Comparison of ENCODE assay signal across 8 cellular contexts in the genomic region with DNA sequence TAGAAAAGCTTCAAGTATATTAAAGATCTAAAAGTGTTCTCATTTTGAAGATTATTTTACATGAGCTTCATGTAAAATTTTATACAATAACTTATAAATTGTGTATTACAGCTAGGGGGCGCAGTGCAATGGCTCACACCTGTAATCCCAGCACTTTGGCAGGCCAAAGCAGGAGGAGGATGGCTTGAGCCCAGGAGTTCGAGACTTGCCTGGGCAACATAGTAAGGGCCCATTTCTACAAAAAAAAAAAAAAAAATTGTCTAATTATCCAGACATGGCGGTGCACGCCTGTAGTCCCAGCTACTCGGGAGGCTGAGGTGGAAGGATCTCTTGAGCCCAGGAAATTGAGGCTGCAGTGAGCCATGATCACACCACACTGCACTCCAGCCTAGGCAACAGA. TPM values are rescaled to one million over a fixed set of nuclear protein-coding genes. Genes with fewer than 3 reads are reported as not detected.
DNase-seq lines count a peak whose midpoint lies in the region; ATAC-seq and TF ChIP-seq lines count a peak whose summit lies in the region.

No MANE protein-coding gene starts in this region.

- peak; percentile 62 for TF ChIP-seq CTCF in GM13977 (IDR thresholded peaks at IDR 0.05; ENCODE audit: extremely low read depth, insufficient read depth, missing control alignments)
- TF ChIP-seq CTCF in MCF 10A (IDR thresholded peaks at IDR 0.05; ENCODE audit: unreplicated experiment), result peak; percentile 31
- TF ChIP-seq CTCF in type B pancreatic cell (conservative IDR thresholded peaks at IDR 0.05), result peak; percentile 80

- CTCF ChIA-PET in MCF 10A (lab: Yijun Ruan, JAX), result interaction anchor here (0.6 to 2.9 kb wide), 18 partner anchors 9 to 1990 kb away, joined by 3 to 21 read pairs (median 4); no protein-coding TSS in a partner anchor

- H3K9me3 Mint-ChIP-seq in MCF 10A (ENCODE audit: unreplicated experiment) (no peaks in the 10 kb centered on the region), memory B cell (no peaks in the 10 kb centered on the region), type B pancreatic cell (no peaks in the 10 kb centered on the region)

- DNase-seq in AML-193 (lab: John Stamatoyannopoulos, UW), result peak; percentile 32 to 38
- no peak for DNase-seq in GM13977 (ENCODE audit: low spot score)
- DNase-seq in SK-N-DZ (ENCODE audit: low spot score), result peak; percentile 13
- DNase-seq in MCF 10A (ENCODE audit: unreplicated experiment), result peak; percentile 55
- peak; percentile 30 to 33 for DNase-seq in memory B cell (ENCODE audit: low spot score in 2 of 2)
- DNase-seq in type B pancreatic cell (ENCODE audit: extremely low spot score, unreplicated experiment), result no peak

- intact Hi-C loops in MCF 10A (cut with micrococcal nuclease), result loop anchor here (1.0 kb wide), 1 partner anchor 136 kb away; no protein-coding TSS in a partner anchor

- peak; percentile 60 for ATAC-seq in memory B cell (ENCODE audit: low read depth)
- no peak for ATAC-seq in GM18517 (IDR thresholded peaks at IDR 0.05; ENCODE audit: unreplicated experiment)
- ATAC-seq in HG03520 (IDR thresholded peaks at IDR 0.05; ENCODE audit: unreplicated experiment), result no peak

- H3K27ac Mint-ChIP-seq in MCF 10A (ENCODE audit: low read depth, unreplicated experiment), result no peak overlapping the region
- no peak overlapping the region for H3K27ac Mint-ChIP-seq in memory B cell
- H3K27ac Mint-ChIP-seq in type B pancreatic cell, result no peak overlapping the region

- H3K4me1 Mint-ChIP-seq in MCF 10A (ENCODE audit: insufficient read depth, unreplicated experiment), result no peaks in the 10 kb centered on the region
- peaks cover 6% of the 10 kb centered on the region for H3K4me1 Mint-ChIP-seq in memory B cell
- no peaks in the 10 kb centered on the region for H3K4me1 Mint-ChIP-seq in type B pancreatic cell (ENCODE audit: unreplicated experiment)

- POLR2A ChIA-PET in MCF 10A (lab: Yijun Ruan, JAX), result interaction anchor here (0.6 to 0.9 kb wide), 3 partner anchors 10 to 364 kb away, joined by 3 read pairs; no protein-coding TSS in a partner anchor

- H3K27me3 Mint-ChIP-seq in MCF 10A (ENCODE audit: insufficient read depth, unreplicated experiment) (no peaks in the 10 kb centered on the region), memory B cell (no peaks in the 10 kb centered on the region), type B pancreatic cell (no peaks in the 10 kb centered on the region)

- H3K4me3 Mint-ChIP-seq in MCF 10A (ENCODE audit: unreplicated experiment) (no peak overlapping the region), memory B cell (no peak overlapping the region), type B pancreatic cell (no peak overlapping the region)

- no TSS peak for BruUV-seq in MCF 10A (replicated peaks; lab: Mats Ljungman, UMichigan)

- H3K36me3 Mint-ChIP-seq in MCF 10A (ENCODE audit: insufficient read depth, unreplicated experiment) (peaks cover 68% of the 10 kb centered on the region), memory B cell (peaks cover 12% of the 10 kb centered on the region), type B pancreatic cell (peaks cover 7% of the 10 kb centered on the region)

- in situ Hi-C loops in GM13977 (cut with MboI; ENCODE audit: low pct_unique_long_range_greater_than_20kb, low sequenced_read_pairs, unreplicated experiment), result loop anchor here (10.0 kb wide), 1 partner anchor 141 kb away; no protein-coding TSS in a partner anchor

RNA-seq across cellular contexts. Expression of gene ACBD5, which starts 16.6 kb away (rescaled TPM):
- 14.7 and 20.1 TPM in 2 replicates for polyA plus RNA-seq in SK-N-DZ (2014; cell fraction: cytosol; rRNA removed)
- polyA plus RNA-seq in SK-N-DZ (2014; cell fraction: nucleus; rRNA removed), result 9.2 and 9.6 TPM in 2 replicates
- total RNA-seq in MCF 10A (2022) (21.9 and 22.2 TPM in 2 replicates), type B pancreatic cell (ENCODE audit: low replicate concordance) (21.1 and 24.3 TPM in 2 replicates)

Comparison
In these comparisons a context has a peak if more than half of its experiments do, and no peak if none do; other contexts are left out.
1. DNase-seq: peak in AML-193 (2 of 2), SK-N-DZ (single experiment), MCF 10A (single experiment) and memory B cell (2 of 2); none in GM13977 (single experiment) and type B pancreatic cell (single experiment).
2. Peak in every context shown above with its lines, with median percentiles within 50 percentile points of each other: CTCF ChIP-seq.